In the genomic region with DNA sequence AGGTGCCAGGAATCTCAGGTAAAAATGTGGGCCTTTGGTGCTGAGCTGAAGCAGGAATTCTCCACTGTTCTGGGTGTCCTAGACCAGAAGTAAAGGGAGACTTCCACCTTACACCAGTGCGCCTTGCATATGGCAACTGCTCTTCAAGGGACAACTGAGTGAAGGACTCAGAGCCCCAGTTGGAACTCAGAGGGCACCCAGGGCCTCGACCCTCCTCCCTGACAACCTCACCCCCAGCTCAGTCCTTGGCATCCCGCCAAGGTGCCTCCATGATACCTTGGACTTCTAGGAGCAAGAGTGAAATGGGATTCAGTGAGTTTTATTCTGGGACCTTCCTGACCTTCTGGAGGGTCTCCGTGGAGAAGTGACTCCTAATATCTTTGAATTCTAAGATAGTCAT, we compare ENCODE assay signal across 8 cellular contexts.
"Had no signal": no experiment of that assay in that cellular context is flagged by ENCODE, and none has a peak within 500 bp of the region (broad histone marks: within the 10 kb centered on the region; RNA-seq: fewer than 3 reads in every experiment).

No MANE protein-coding gene starts in this region.

- ATAC-seq: GM12878 had no signal

- H3K4me3 ChIP-seq: GM12878 had no signal

- DNase-seq: GDM1, GF-D8 had no signal

- FAIRE-seq: G401.6, GM12878, GM12891, GM12892, GM18507, GM19239 had no signal
